Comparison of ENCODE assay signal across 9 cellular contexts in the genomic region with DNA sequence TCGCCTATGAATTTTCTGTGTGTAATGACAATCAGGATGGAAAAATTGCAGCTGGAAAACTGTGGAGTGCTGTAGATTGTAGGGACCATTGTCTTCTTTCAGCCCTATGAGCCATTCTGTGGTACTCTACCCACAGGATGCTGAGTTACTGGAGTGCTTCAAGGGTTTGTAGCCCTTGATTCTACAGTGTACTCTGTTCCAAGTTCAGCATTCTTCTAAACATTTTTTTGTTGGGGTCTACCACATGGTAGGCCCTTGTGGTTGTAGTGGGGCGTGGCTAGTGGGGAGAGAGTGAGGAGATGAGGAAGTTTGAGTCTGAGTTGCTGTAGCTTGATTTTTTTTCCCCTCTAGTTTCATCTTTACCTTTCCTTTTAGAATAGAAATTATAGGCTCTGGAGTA. TPM values are rescaled to one million over a fixed set of nuclear protein-coding genes. Genes with fewer than 3 reads are reported as not detected.
DNase-seq lines count a peak whose midpoint lies in the region; ATAC-seq, FAIRE-seq and TF ChIP-seq lines count a peak whose summit lies in the region.
"Had no signal": no experiment of that assay in that cellular context is flagged by ENCODE, and none has a peak within 500 bp of the region (broad histone marks: within the 10 kb centered on the region; RNA-seq: fewer than 3 reads in every experiment).

No MANE protein-coding gene starts in this region.

- peak overlapping the region; percentile 56 for H3K27ac Mint-ChIP-seq in activated CD8-positive, alpha-beta T cell treated with anti-CD3 and anti-CD28 coated beads for 36 hours

- no peaks in the 10 kb centered on the region for H3K27me3 Mint-ChIP-seq in activated CD8-positive, alpha-beta T cell treated with anti-CD3 and anti-CD28 coated beads for 36 hours

- intact Hi-C loops in activated CD8-positive, alpha-beta T cell treated with anti-CD3 and anti-CD28 coated beads for 36 hours (cut with micrococcal nuclease): no loop called here

- DNase-seq in AG09309 (ENCODE audit: low read depth) (peak; percentile 79), GM19239 (ENCODE audit: insufficient read length, low spot score) (peak; percentile 25), HK-2 (ENCODE audit: unreplicated experiment) (peak; percentile 49), hepatic stellate cell (ENCODE audit: low spot score) (peak; percentile 84), NCI-H748 (lab: John Stamatoyannopoulos, UW; ENCODE audit: unreplicated experiment) (no peak), SKM-1 treated with dmso at 0.1 percent for 144 hours (lab: John Stamatoyannopoulos, UW; ENCODE audit: unreplicated experiment) (no peak), NCI-H524 (lab: John Stamatoyannopoulos, UW) (no peak)
- peak; percentile 67 for DNase-seq in activated CD8-positive, alpha-beta T cell treated with anti-CD3 and anti-CD28 coated beads for 36 hours

- H3K4me3 ChIP-seq in AG09309 (ENCODE audit: control insufficient read depth, low read depth, low read length): no peak overlapping the region

- TF ChIP-seq CTCF in AG09309 (IDR thresholded peaks at IDR 0.05; ENCODE audit: control insufficient read depth, insufficient read depth, low read depth, low read length, missing control alignments): no peak
- no peak for TF ChIP-seq CTCF in activated CD8-positive, alpha-beta T cell treated with anti-CD3 and anti-CD28 coated beads for 36 hours (IDR thresholded peaks at IDR 0.05)

- POLR2A ChIA-PET in activated CD8-positive, alpha-beta T cell treated with anti-CD3 and anti-CD28 coated beads for 36 hours (lab: Charles Lee): no interaction called here

- H3K36me3 Mint-ChIP-seq in activated CD8-positive, alpha-beta T cell treated with anti-CD3 and anti-CD28 coated beads for 36 hours (ENCODE audit: low read depth): no peaks in the 10 kb centered on the region

- peak; percentile 95 for ATAC-seq in activated CD8-positive, alpha-beta T cell treated with anti-CD3 and anti-CD28 coated beads for 36 hours

- peak; percentile 54 for FAIRE-seq in GM19239 (lab: Jason Lieb, UNC)
- FAIRE-seq: H1 had no signal

- H3K4me3 Mint-ChIP-seq in activated CD8-positive, alpha-beta T cell treated with anti-CD3 and anti-CD28 coated beads for 36 hours: no peak overlapping the region

- peaks cover 25% of the 10 kb centered on the region for H3K4me1 Mint-ChIP-seq in activated CD8-positive, alpha-beta T cell treated with anti-CD3 and anti-CD28 coated beads for 36 hours (ENCODE audit: low read depth)

- no peaks in the 10 kb centered on the region for H3K9me3 Mint-ChIP-seq in activated CD8-positive, alpha-beta T cell treated with anti-CD3 and anti-CD28 coated beads for 36 hours

- CTCF ChIA-PET in activated CD8-positive, alpha-beta T cell treated with anti-CD3 and anti-CD28 coated beads for 36 hours (lab: Charles Lee): no interaction called here

RNA-seq across cellular contexts. Expression of gene REEP3, which starts 33.5 kb away (rescaled TPM):
- 10 to 100 TPM; 13.6 to 15.1 TPM for total RNA-seq in activated CD8-positive, alpha-beta T cell treated with anti-CD3 and anti-CD28 coated beads for 36 hours

Comparison
In these comparisons a context has a peak if more than half of its experiments do, and no peak if none do; other contexts are left out.
1. DNase-seq: peak in AG09309 (single experiment), GM19239 (single experiment), HK-2 (single experiment), activated CD8-positive, alpha-beta T cell treated with anti-CD3 and anti-CD28 coated beads for 36 hours (single experiment) and hepatic stellate cell (single experiment); none in NCI-H748 (single experiment), SKM-1 treated with dmso at 0.1 percent for 144 hours (single experiment) and NCI-H524 (0 of 2).